ENCODE assay signal across 8 cellular contexts in genomic region chr5:116454417-116454927, GRCh38.
A peak's percentile ranks its signal among the peaks of the same experiment; 100 is the strongest.
DNase-seq lines count a peak whose midpoint lies in the region; ATAC-seq, FAIRE-seq and TF ChIP-seq lines count a peak whose summit lies in the region.

No MANE protein-coding gene starts in this region.

- no peaks in the 10 kb centered on the region for H3K9me3 Mint-ChIP-seq in astrocyte (ENCODE audit: unreplicated experiment)
- no peaks in the 10 kb centered on the region for H3K9me3 Mint-ChIP-seq in CD8-positive, alpha-beta T cell
- no peaks in the 10 kb centered on the region for H3K9me3 Mint-ChIP-seq in activated naive CD4-positive, alpha-beta T cell treated with anti-CD3 and anti-CD28 coated beads, Interleukin-2, amount 10 ng/mL, durations not matched to agents 7 days and 5 days

- H3K4me1 Mint-ChIP-seq in astrocyte (ENCODE audit: low read depth, unreplicated experiment), result peaks cover 40% of the 10 kb centered on the region
- H3K4me1 Mint-ChIP-seq in CD8-positive, alpha-beta T cell (ENCODE audit: low read depth), result peaks cover 3% of the 10 kb centered on the region
- H3K4me1 Mint-ChIP-seq in activated naive CD4-positive, alpha-beta T cell treated with anti-CD3 and anti-CD28 coated beads, Interleukin-2, amount 10 ng/mL, durations not matched to agents 7 days and 5 days, result peaks cover 11% of the 10 kb centered on the region

- intact Hi-C loops in CD8-positive, alpha-beta T cell (cut with DNase I, micrococcal nuclease), result no loop called here

- H3K9ac ChIP-seq in astrocyte (ENCODE audit: low read length), result peak overlapping the region; percentile 41

- peak overlapping the region; percentile 98 for H3K27ac Mint-ChIP-seq in astrocyte (ENCODE audit: unreplicated experiment)
- no peak overlapping the region for H3K27ac Mint-ChIP-seq in CD8-positive, alpha-beta T cell
- H3K27ac Mint-ChIP-seq in activated naive CD4-positive, alpha-beta T cell treated with anti-CD3 and anti-CD28 coated beads, Interleukin-2, amount 10 ng/mL, durations not matched to agents 7 days and 5 days, result no peak overlapping the region

- no peaks in the 10 kb centered on the region for H3K27me3 Mint-ChIP-seq in astrocyte (ENCODE audit: low read depth, unreplicated experiment)
- no peaks in the 10 kb centered on the region for H3K27me3 Mint-ChIP-seq in CD8-positive, alpha-beta T cell (ENCODE audit: low read depth)
- no peaks in the 10 kb centered on the region for H3K27me3 Mint-ChIP-seq in activated naive CD4-positive, alpha-beta T cell treated with anti-CD3 and anti-CD28 coated beads, Interleukin-2, amount 10 ng/mL, durations not matched to agents 7 days and 5 days

- POLR2A ChIA-PET in CD8-positive, alpha-beta T cell (lab: Charles Lee), result no interaction called here

- peak; percentile 54 for FAIRE-seq in astrocyte (lab: Jason Lieb, UNC)

- peak overlapping the region; percentile 80 for H3K4me2 ChIP-seq in astrocyte (ENCODE audit: low read length)

- H3K36me3 Mint-ChIP-seq in astrocyte (ENCODE audit: low read depth, unreplicated experiment), result no peaks in the 10 kb centered on the region
- H3K36me3 Mint-ChIP-seq in CD8-positive, alpha-beta T cell, result peaks cover 6% of the 10 kb centered on the region
- no peaks in the 10 kb centered on the region for H3K36me3 Mint-ChIP-seq in activated naive CD4-positive, alpha-beta T cell treated with anti-CD3 and anti-CD28 coated beads, Interleukin-2, amount 10 ng/mL, durations not matched to agents 7 days and 5 days

- CTCF ChIA-PET in CD8-positive, alpha-beta T cell (lab: Charles Lee), result no interaction called here
- CTCF ChIA-PET in activated naive CD4-positive, alpha-beta T cell treated with anti-CD3 and anti-CD28 coated beads, Interleukin-2, amount 10 ng/mL, durations not matched to agents 7 days and 5 days (lab: Charles Lee), result no interaction called here

- TF ChIP-seq CTCF in GM12865 (IDR thresholded peaks at IDR 0.05; ENCODE audit: insufficient read depth, low read depth, low read length, missing control alignments) (no peak), astrocyte (IDR thresholded peaks at IDR 0.05; ENCODE audit: insufficient read depth, low read depth, low read length) (no peak)
- TF ChIP-seq CTCF in CD8-positive, alpha-beta T cell (IDR thresholded peaks at IDR 0.05), result no peak

- DNase-seq in GM12865 (ENCODE audit: low read depth) (peak; percentile 77), HT1080 (ENCODE audit: low read depth) (peak; percentile 82), astrocyte (ENCODE audit: low read depth) (peak; percentile 97), myocyte (ENCODE audit: low read depth) (peak; percentile 86), NCI-H1105 treated with DMSO at 0.1 percent for 48 hours (lab: John Stamatoyannopoulos, UW) (no peak)
- no peak for DNase-seq in CD8-positive, alpha-beta T cell
- no peak for DNase-seq in activated naive CD4-positive, alpha-beta T cell treated with anti-CD3 and anti-CD28 coated beads, Interleukin-2, amount 10 ng/mL, durations not matched to agents 7 days and 5 days

- H3K4me1 ChIP-seq in astrocyte (ENCODE audit: insufficient read depth, low read length), result peaks cover 20% of the 10 kb centered on the region
- no peaks in the 10 kb centered on the region for H3K4me1 ChIP-seq in CD8-positive, alpha-beta T cell (ENCODE audit: insufficient read depth, low read length)

- no peaks in the 10 kb centered on the region for H3K79me2 ChIP-seq in astrocyte (ENCODE audit: insufficient read depth, low read length)

- no peaks in the 10 kb centered on the region for H4K20me1 ChIP-seq in astrocyte (ENCODE audit: insufficient read depth, low read length)

- H3K27ac ChIP-seq in astrocyte (ENCODE audit: low read depth, low read length), result peak overlapping the region; percentile 33
- no peak overlapping the region for H3K27ac ChIP-seq in CD8-positive, alpha-beta T cell (ENCODE audit: low read depth, low read length)

- H3K27me3 ChIP-seq in astrocyte (ENCODE audit: insufficient read depth, low read length), result peaks cover 7% of the 10 kb centered on the region
- H3K27me3 ChIP-seq in CD8-positive, alpha-beta T cell (ENCODE audit: insufficient read depth, low read length), result no peaks in the 10 kb centered on the region

- no peaks in the 10 kb centered on the region for H3K9me3 ChIP-seq in astrocyte (ENCODE audit: insufficient read depth, low read depth, low read length)
- H3K9me3 ChIP-seq in CD8-positive, alpha-beta T cell (ENCODE audit: low read length), result no peaks in the 10 kb centered on the region

- H3K4me3 Mint-ChIP-seq in astrocyte (ENCODE audit: unreplicated experiment), result peak overlapping the region; percentile 42
- no peak overlapping the region for H3K4me3 Mint-ChIP-seq in CD8-positive, alpha-beta T cell
- H3K4me3 Mint-ChIP-seq in activated naive CD4-positive, alpha-beta T cell treated with anti-CD3 and anti-CD28 coated beads, Interleukin-2, amount 10 ng/mL, durations not matched to agents 7 days and 5 days, result no peak overlapping the region

- peak; percentile 99 for ATAC-seq in GM21723 (IDR thresholded peaks at IDR 0.05; ENCODE audit: unreplicated experiment)
- no peak for ATAC-seq in CD8-positive, alpha-beta T cell

- no peaks in the 10 kb centered on the region for H3K36me3 ChIP-seq in astrocyte (ENCODE audit: insufficient read depth, low read length)
- no peaks in the 10 kb centered on the region for H3K36me3 ChIP-seq in CD8-positive, alpha-beta T cell (ENCODE audit: insufficient read depth, low read length)

- H3K4me3 ChIP-seq in GM12865 (ENCODE audit: low read depth, low read length) (no peak overlapping the region), astrocyte (ENCODE audit: insufficient read depth, low read depth, low read length) (peak overlapping the region; percentile 20)
- H3K4me3 ChIP-seq in CD8-positive, alpha-beta T cell (ENCODE audit: low read depth, low read length), result no peak overlapping the region

- no peak overlapping the region for H2AFZ ChIP-seq in astrocyte (ENCODE audit: low read depth, low read length)

Comparison
In these comparisons a context has a peak if more than half of its experiments do, and no peak if none do; other contexts are left out.
1. DNase-seq: peak in GM12865 (single experiment), HT1080 (single experiment), astrocyte (single experiment) and myocyte (single experiment); none in NCI-H1105 treated with DMSO at 0.1 percent for 48 hours (single experiment), CD8-positive, alpha-beta T cell (0 of 7) and activated naive CD4-positive, alpha-beta T cell treated with anti-CD3 and anti-CD28 coated beads, Interleukin-2, amount 10 ng/mL, durations not matched to agents 7 days and 5 days (single experiment).